22 cellular contexts compared by ENCODE assay signal in genomic region chr11:134409552-134410429, GRCh38. TPM values are rescaled to one million over a fixed set of nuclear protein-coding genes. Genes with fewer than 3 reads are reported as not detected.
A peak's percentile ranks its signal among the peaks of the same experiment; 100 is the strongest.
DNase-seq lines count a peak whose midpoint lies in the region; ATAC-seq and TF ChIP-seq lines count a peak whose summit lies in the region.
"Had no signal": no experiment of that assay in that cellular context is flagged by ENCODE, and none has a peak within 500 bp of the region (broad histone marks: within the 10 kb centered on the region; RNA-seq: fewer than 3 reads in every experiment).

No MANE protein-coding gene starts in this region.

- H3K4me3 ChIP-seq in H7 (ENCODE audit: insufficient read depth, low read depth, low read length): no peak overlapping the region
- H3K4me3 ChIP-seq in WERI-Rb-1 (ENCODE audit: low read depth, low read length): no peak overlapping the region
- H3K4me3 ChIP-seq: gastrocnemius medialis had no signal

- H3K27ac Mint-ChIP-seq in effector memory CD8-positive, alpha-beta T cell: peak overlapping the region in 1 of 2 donors; percentile 22
- H3K27ac Mint-ChIP-seq in natural killer cell: peak overlapping the region in 1 of 2 donors; percentile 90
- H3K27ac Mint-ChIP-seq: activated CD4-positive, alpha-beta T cell treated with anti-CD3 and anti-CD28 coated beads, Interleukin-2, amount 10 ng/mL, durations not matched to agents 7 days and 5 days; mesothelial cell of epicardium had no signal

- H3K36me3 Mint-ChIP-seq in effector memory CD8-positive, alpha-beta T cell (ENCODE audit: insufficient read depth): peaks cover 2% of the 10 kb centered on the region
- no peaks in the 10 kb centered on the region for H3K36me3 Mint-ChIP-seq in natural killer cell
- H3K36me3 Mint-ChIP-seq: CD4-positive, alpha-beta memory T cell; mesothelial cell of epicardium; T-cell had no signal

- H3K4me1 Mint-ChIP-seq in effector memory CD8-positive, alpha-beta T cell (ENCODE audit: low read depth in 2 of 2): peaks cover 39 to 41% of the 10 kb centered on the region in 2 donors
- peaks cover 46 to 66% of the 10 kb centered on the region in 2 donors for H3K4me1 Mint-ChIP-seq in natural killer cell
- H3K4me1 Mint-ChIP-seq: mesothelial cell of epicardium had no signal

- no peak for TF ChIP-seq CTCF in natural killer cell (IDR thresholded peaks at IDR 0.05)
- no peak for TF ChIP-seq CTCF in WERI-Rb-1 (IDR thresholded peaks at IDR 0.05; ENCODE audit: low read depth, low read length)

- H3K27ac ChIP-seq in substantia nigra (ENCODE audit: low read depth, low read length, poor library complexity, severe bottlenecking) (peak overlapping the region; percentile 93), WERI-Rb-1 (no peak overlapping the region)
- H3K27ac ChIP-seq: gastrocnemius medialis, KMS-11 had no signal

- no peaks in the 10 kb centered on the region; the same call in 1 of the 2 replicates for H3K36me3 ChIP-seq in H7 (replicated peaks; ENCODE audit: control insufficient read depth, insufficient read depth, low read length)
- no peaks in the 10 kb centered on the region for H3K36me3 ChIP-seq in WERI-Rb-1
- H3K36me3 ChIP-seq: gastrocnemius medialis had no signal

- intact Hi-C loops in natural killer cell (cut with micrococcal nuclease): no loop called here

- no peaks in the 10 kb centered on the region for H3K9me3 ChIP-seq in WERI-Rb-1 (ENCODE audit: severe bottlenecking)
- H3K9me3 ChIP-seq: gastrocnemius medialis had no signal

- H3K9me3 Mint-ChIP-seq in effector memory CD8-positive, alpha-beta T cell: no peaks in the 10 kb centered on the region
- H3K9me3 Mint-ChIP-seq in natural killer cell: no peaks in the 10 kb centered on the region
- H3K9me3 Mint-ChIP-seq: activated CD4-positive, alpha-beta T cell treated with anti-CD3 and anti-CD28 coated beads, Interleukin-2, amount 10 ng/mL, durations not matched to agents 7 days and 5 days; CD4-positive, alpha-beta memory T cell; mesothelial cell of epicardium; T-cell had no signal

- H3K27me3 Mint-ChIP-seq in effector memory CD8-positive, alpha-beta T cell: peaks cover 13 to 75% of the 10 kb centered on the region in 2 donors
- peaks cover 6 to 21% of the 10 kb centered on the region in 2 donors for H3K27me3 Mint-ChIP-seq in natural killer cell (ENCODE audit: low read depth in 2 of 2)

- peak overlapping the region; percentile 83 to 87 for H3K4me3 Mint-ChIP-seq in effector memory CD8-positive, alpha-beta T cell
- peak overlapping the region; percentile 89 for H3K4me3 Mint-ChIP-seq in natural killer cell

- DNase-seq in H7 (peak; percentile 46), natural killer cell (no peak), substantia nigra (lab: John Stamatoyannopoulos, UW) (peak in 19 of 49 donors; percentile 12 to 60 (median 39)), WERI-Rb-1 (no peak), NCI-H524 (lab: John Stamatoyannopoulos, UW) (no peak)
- no peak for DNase-seq in effector memory CD8-positive, alpha-beta T cell
- DNase-seq: activated CD4-positive, alpha-beta T cell treated with anti-CD3 and anti-CD28 coated beads, Interleukin-2, amount 10 ng/mL, durations not matched to agents 7 days and 5 days; activated CD8-positive, alpha-beta memory T cell treated with anti-CD3 and anti-CD28 coated beads, Interleukin-2, amount 50 U/mL, for 4 hours; CD4-positive, alpha-beta memory T cell; gastrocnemius medialis; HCEC 1CT; left colon; NCI-H1694 treated with DMSO at 0.1 percent for 48 hours; NCI-H2227 treated with DMSO at 0.1 percent for 48 hours; NCI-H82; OCI-M1; SHP77 treated with DMSO at 0.1 percent for 48 hours; T-cell had no signal

- H3K27me3 ChIP-seq in H7 (ENCODE audit: control insufficient read depth, insufficient read depth, low read length) (peaks cover 23% of the 10 kb centered on the region), WERI-Rb-1 (ENCODE audit: insufficient read depth, low read depth, severe bottlenecking) (peaks cover 56% of the 10 kb centered on the region)

- ATAC-seq in effector memory CD8-positive, alpha-beta T cell (replicated peaks): no peak
- ATAC-seq in natural killer cell (no peak), SK-N-SH treated with all-trans-retinoic acid at 6 μM for 48 hours (no peak)
- ATAC-seq: esophagus mucosa, gastrocnemius medialis, left colon, T-cell had no signal

TF ChIP-seq in SK-N-SH treated with all-trans-retinoic acid at 6 μM for 48 hours, 23 proteins besides CTCF, POLR2A, EP300 and RAD21:
- TF ChIP-seq ZFP30 (CRISPR knock-in tag; IDR thresholded peaks at IDR 0.05): no peak
- TF ChIP-seq CSRNP3 (CRISPR knock-in tag; IDR thresholded peaks at IDR 0.05): no peak
- no peak for TF ChIP-seq ZFP3 (CRISPR knock-in tag; IDR thresholded peaks at IDR 0.05)
- TF ChIP-seq BACH2 (CRISPR knock-in tag; IDR thresholded peaks at IDR 0.05; ENCODE audit: borderline replicate concordance): no peak
- no peak for TF ChIP-seq ZNF70 (CRISPR knock-in tag; IDR thresholded peaks at IDR 0.05)
- TF ChIP-seq ZC3H10 (CRISPR knock-in tag; IDR thresholded peaks at IDR 0.05): no peak
- no peak for TF ChIP-seq ZNF565 (CRISPR knock-in tag; conservative IDR thresholded peaks at IDR 0.05; ENCODE audit: low read depth)
- no peak for TF ChIP-seq TSHZ2 (CRISPR knock-in tag; IDR thresholded peaks at IDR 0.05)
- TF ChIP-seq PPARA (CRISPR knock-in tag; IDR thresholded peaks at IDR 0.05; ENCODE audit: borderline replicate concordance): no peak
- no peak for TF ChIP-seq GLIS3 (CRISPR knock-in tag; IDR thresholded peaks at IDR 0.05)
- TF ChIP-seq OSR1 (CRISPR knock-in tag; IDR thresholded peaks at IDR 0.05): no peak
- no peak for TF ChIP-seq ARNTL (CRISPR knock-in tag; IDR thresholded peaks at IDR 0.05; ENCODE audit: borderline replicate concordance, low read depth)
- no peak for TF ChIP-seq PATZ1 (CRISPR knock-in tag; IDR thresholded peaks at IDR 0.05; ENCODE audit: borderline replicate concordance)
- TF ChIP-seq TCF4 (CRISPR knock-in tag; IDR thresholded peaks at IDR 0.05; ENCODE audit: borderline replicate concordance): no peak
- TF ChIP-seq ISL1 (CRISPR knock-in tag; IDR thresholded peaks at IDR 0.05): no peak
- TF ChIP-seq ESRRG (CRISPR knock-in tag; IDR thresholded peaks at IDR 0.05): no peak
- TF ChIP-seq ZNF8 (CRISPR knock-in tag; IDR thresholded peaks at IDR 0.05): no peak
- no peak for TF ChIP-seq CSDC2 (CRISPR knock-in tag; IDR thresholded peaks at IDR 0.05)
- no peak for TF ChIP-seq TOX (CRISPR knock-in tag; IDR thresholded peaks at IDR 0.05; ENCODE audit: borderline replicate concordance)
- TF ChIP-seq RARB (CRISPR knock-in tag; IDR thresholded peaks at IDR 0.05): no peak
TF ChIP-seq in SK-N-SH treated with all-trans-retinoic acid at 6 μM for 48 hours: peak in this region for 0.

RNA-seq across cellular contexts. Expression of gene B3GAT1, which starts 2.3 kb away (rescaled TPM):
- total RNA-seq in H7 (2014; rRNA removed; shearing (Covaris generic)): 9.9 and 12.8 TPM in 2 replicates
- total RNA-seq in natural killer cell: 10 to 100 TPM; 41.3 to 78.4 (median 65.1) TPM
